ENCODE assay signal across 8 cellular contexts in genomic region chr5:68303038-68303738, GRCh38.
DNase-seq lines count a peak whose midpoint lies in the region; ATAC-seq and TF ChIP-seq lines count a peak whose summit lies in the region.

No MANE protein-coding gene starts in this region.

- no peak for TF ChIP-seq CTCF in lower leg skin (IDR thresholded peaks at IDR 0.05)

- no peak for TF ChIP-seq POLR2A in lower leg skin (IDR thresholded peaks at IDR 0.05)

- ATAC-seq in GM18867 (IDR thresholded peaks at IDR 0.05; ENCODE audit: unreplicated experiment) (peak; percentile 45), GM21786 (IDR thresholded peaks at IDR 0.05; ENCODE audit: unreplicated experiment) (peak; percentile 80), SK-N-SH treated with all-trans-retinoic acid at 6 μM for 48 hours (peak; percentile 32), GM19324 (IDR thresholded peaks at IDR 0.05; ENCODE audit: low FRiP score, unreplicated experiment) (no peak)

- peak; percentile 74 for DNase-seq in kidney tubule cell (ENCODE audit: low spot score)
- no peak for DNase-seq in lower leg skin (ENCODE audit: low spot score in 2 of 2)
- no peak for DNase-seq in NCI-H1436 treated with DMSO at 0.1 percent for 48 hours (lab: John Stamatoyannopoulos, UW)
- no peak for DNase-seq in NCI-H446 (lab: John Stamatoyannopoulos, UW)

- WGBS in lower leg skin, 2 donors, result 51% methylated on average over 3 of the region's 3 CpGs

- intact Hi-C loops in lower leg skin (cut with DNase I; ENCODE audit: low total_unique reads), result no loop called here

- H3K4me3 ChIP-seq in lower leg skin (ENCODE audit: low read depth, poor library complexity, severe bottlenecking), result no peak overlapping the region

TF ChIP-seq in SK-N-SH treated with all-trans-retinoic acid at 6 μM for 48 hours, 23 proteins besides CTCF, POLR2A, EP300 and RAD21:
- TF ChIP-seq ZFP30 (CRISPR knock-in tag; IDR thresholded peaks at IDR 0.05) (no peak), GLIS3 (CRISPR knock-in tag; IDR thresholded peaks at IDR 0.05) (no peak), PATZ1 (CRISPR knock-in tag; IDR thresholded peaks at IDR 0.05; ENCODE audit: borderline replicate concordance) (no peak), ARNTL (CRISPR knock-in tag; IDR thresholded peaks at IDR 0.05; ENCODE audit: borderline replicate concordance, low read depth) (no peak), PPARA (CRISPR knock-in tag; IDR thresholded peaks at IDR 0.05; ENCODE audit: borderline replicate concordance) (no peak), TOX (CRISPR knock-in tag; IDR thresholded peaks at IDR 0.05; ENCODE audit: borderline replicate concordance) (no peak), ISL1 (CRISPR knock-in tag; IDR thresholded peaks at IDR 0.05) (no peak), CREB5 (CRISPR knock-in tag; IDR thresholded peaks at IDR 0.05; ENCODE audit: low read depth) (no peak), TSHZ2 (CRISPR knock-in tag; IDR thresholded peaks at IDR 0.05) (no peak), POU6F1 (CRISPR knock-in tag; IDR thresholded peaks at IDR 0.05; ENCODE audit: borderline replicate concordance, low read depth) (no peak), SNAI2 (CRISPR knock-in tag; IDR thresholded peaks at IDR 0.05) (no peak), ZFP3 (CRISPR knock-in tag; IDR thresholded peaks at IDR 0.05) (no peak), ZNF565 (CRISPR knock-in tag; conservative IDR thresholded peaks at IDR 0.05; ENCODE audit: low read depth) (no peak), CSDC2 (CRISPR knock-in tag; IDR thresholded peaks at IDR 0.05) (no peak), BACH2 (CRISPR knock-in tag; IDR thresholded peaks at IDR 0.05; ENCODE audit: borderline replicate concordance) (no peak), ZNF8 (CRISPR knock-in tag; IDR thresholded peaks at IDR 0.05) (no peak), ZC3H10 (CRISPR knock-in tag; IDR thresholded peaks at IDR 0.05) (no peak), OSR1 (CRISPR knock-in tag; IDR thresholded peaks at IDR 0.05) (no peak), ZNF70 (CRISPR knock-in tag; IDR thresholded peaks at IDR 0.05) (no peak)
